ENCODE assay signal across 8 cellular contexts in genomic region chr7:155457544-155458316, GRCh38. TPM values are rescaled to one million over a fixed set of nuclear protein-coding genes. Genes with fewer than 3 reads are reported as not detected.
DNase-seq lines count a peak whose midpoint lies in the region; ATAC-seq and TF ChIP-seq lines count a peak whose summit lies in the region.

Gene EN2, plus strand, starts transcription at chr7:155458129. Its CDS starts 249 bp downstream, at chr7:155458378.

- peak within 1 kb of the TSS; percentile 50 for H3K4me3 ChIP-seq in fibroblast of pulmonary artery (replicated peaks; ENCODE audit: low read depth, low read length)

- DNase-seq in Daoy (ENCODE audit: low read depth) (peak; percentile 68), RPMI7951 (ENCODE audit: low read depth) (peak; percentile 13), fibroblast of pulmonary artery (ENCODE audit: low read depth) (no peak), posterior vena cava (ENCODE audit: low spot score) (peak; percentile 82), medulla oblongata (ENCODE audit: extremely low spot score) (no peak)

- no peak for TF ChIP-seq CTCF in fibroblast of pulmonary artery (IDR thresholded peaks at IDR 0.05; ENCODE audit: low read length, missing control alignments)

- no peak for ATAC-seq in HG02610 (IDR thresholded peaks at IDR 0.05; ENCODE audit: unreplicated experiment)
- ATAC-seq in HG03469 (IDR thresholded peaks at IDR 0.05; ENCODE audit: unreplicated experiment), result no peak
- no peak for ATAC-seq in HG02870 (IDR thresholded peaks at IDR 0.05; ENCODE audit: unreplicated experiment)

- intact Hi-C loops in posterior vena cava (cut with DNase I), result no loop called here

RNA-seq across cellular contexts. Expression of gene EN2, which starts in this region (rescaled TPM):
- 1.4 and 3.5 TPM in 2 replicates for total RNA-seq in Daoy (2014; rRNA removed; shearing (Covaris generic))
- total RNA-seq in RPMI7951 (2014; rRNA removed; shearing (Covaris generic)), result not detected in 2 replicates
- total RNA-seq in posterior vena cava, result under 1 TPM; 0.14 to 0.19 TPM

Comparison
In these comparisons a context has a peak if more than half of its experiments do, and no peak if none do; other contexts are left out.
1. Peak in DNase-seq in RPMI7951; RNA of the gene not detected or under 1 TPM.
2. Peak in DNase-seq in posterior vena cava; RNA of the gene not detected or under 1 TPM.